1 cellular context compared by ENCODE assay signal in the genomic region with DNA sequence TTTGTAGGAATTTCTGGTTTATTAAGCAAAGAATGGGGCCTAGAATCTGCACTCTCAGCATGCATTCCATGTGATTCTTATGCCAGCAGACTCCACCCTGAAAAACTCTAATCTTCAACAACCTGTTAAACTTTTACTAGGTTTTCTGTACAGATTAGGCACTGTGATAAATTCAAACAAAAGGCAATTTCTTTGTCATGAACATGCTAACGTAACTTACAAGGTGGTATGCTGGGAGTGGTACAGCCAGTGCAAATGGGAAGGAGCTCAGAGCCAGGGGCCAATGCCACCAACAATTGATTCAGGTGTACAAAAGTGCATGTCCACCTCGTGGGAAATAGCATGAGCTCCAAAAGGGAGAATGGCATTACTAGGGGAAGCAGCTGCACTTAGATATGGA.
TF ChIP-seq lines count a peak whose summit lies in the region.

No MANE protein-coding gene starts in this region.

TF ChIP-seq in SK-N-SH, 30 proteins besides CTCF, POLR2A, EP300 and RAD21 (continued from another document):
- TF ChIP-seq, protein P1, sequence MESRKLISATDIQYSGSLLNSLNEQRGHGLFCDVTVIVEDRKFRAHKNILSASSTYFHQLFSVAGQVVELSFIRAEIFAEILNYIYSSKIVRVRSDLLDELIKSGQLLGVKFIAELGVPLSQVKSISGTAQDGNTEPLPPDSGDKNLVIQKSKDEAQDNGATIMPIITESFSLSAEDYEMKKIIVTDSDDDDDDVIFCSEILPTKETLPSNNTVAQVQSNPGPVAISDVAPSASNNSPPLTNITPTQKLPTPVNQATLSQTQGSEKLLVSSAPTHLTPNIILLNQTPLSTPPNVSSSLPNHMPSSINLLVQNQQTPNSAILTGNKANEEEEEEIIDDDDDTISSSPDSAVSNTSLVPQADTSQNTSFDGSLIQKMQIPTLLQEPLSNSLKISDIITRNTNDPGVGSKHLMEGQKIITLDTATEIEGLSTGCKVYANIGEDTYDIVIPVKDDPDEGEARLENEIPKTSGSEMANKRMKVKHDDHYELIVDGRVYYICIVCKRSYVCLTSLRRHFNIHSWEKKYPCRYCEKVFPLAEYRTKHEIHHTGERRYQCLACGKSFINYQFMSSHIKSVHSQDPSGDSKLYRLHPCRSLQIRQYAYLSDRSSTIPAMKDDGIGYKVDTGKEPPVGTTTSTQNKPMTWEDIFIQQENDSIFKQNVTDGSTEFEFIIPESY (IDR thresholded peaks at IDR 0.05; ENCODE audit: borderline replicate concordance, low read depth), result no peak
- TF ChIP-seq MEF2A (IDR thresholded peaks at IDR 0.05; ENCODE audit: borderline replicate concordance, low read depth) (no peak), FOSL2 (IDR thresholded peaks at IDR 0.05; ENCODE audit: borderline replicate concordance, low read depth) (no peak), SIN3A (IDR thresholded peaks at IDR 0.05; ENCODE audit: borderline replicate concordance, low read depth, low read length) (no peak), SMC3 (IDR thresholded peaks at IDR 0.05; ENCODE audit: low read depth, low read length) (no peak), MXI1 (IDR thresholded peaks at IDR 0.05; ENCODE audit: low read depth, low read length) (no peak), NRF1 (IDR thresholded peaks at IDR 0.05; ENCODE audit: low read depth, low read length) (no peak), IRF3 (IDR thresholded peaks at IDR 0.05; ENCODE audit: low read depth, low read length) (no peak), GABPA (IDR thresholded peaks at IDR 0.05; ENCODE audit: low read depth) (no peak), TCF12 (IDR thresholded peaks at IDR 0.05) (no peak), FOXJ3 (CRISPR knock-in tag; IDR thresholded peaks at IDR 0.05) (no peak), NFIC (IDR thresholded peaks at IDR 0.05; ENCODE audit: borderline replicate concordance) (no peak), RXRA (IDR thresholded peaks at IDR 0.05; ENCODE audit: borderline replicate concordance, low read depth) (no peak), TAF1 (IDR thresholded peaks at IDR 0.05; ENCODE audit: borderline replicate concordance, low read depth, low read length) (no peak), YY1 (IDR thresholded peaks at IDR 0.05; ENCODE audit: low read depth) (no peak), MAX (IDR thresholded peaks at IDR 0.05; ENCODE audit: low read depth) (no peak)
- TF ChIP-seq, protein P2, sequence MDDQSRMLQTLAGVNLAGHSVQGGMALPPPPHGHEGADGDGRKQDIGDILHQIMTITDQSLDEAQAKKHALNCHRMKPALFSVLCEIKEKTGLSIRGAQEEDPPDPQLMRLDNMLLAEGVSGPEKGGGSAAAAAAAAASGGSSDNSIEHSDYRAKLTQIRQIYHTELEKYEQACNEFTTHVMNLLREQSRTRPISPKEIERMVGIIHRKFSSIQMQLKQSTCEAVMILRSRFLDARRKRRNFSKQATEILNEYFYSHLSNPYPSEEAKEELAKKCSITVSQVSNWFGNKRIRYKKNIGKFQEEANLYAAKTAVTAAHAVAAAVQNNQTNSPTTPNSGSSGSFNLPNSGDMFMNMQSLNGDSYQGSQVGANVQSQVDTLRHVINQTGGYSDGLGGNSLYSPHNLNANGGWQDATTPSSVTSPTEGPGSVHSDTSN (IDR thresholded peaks at IDR 0.05), result no peak
